ENCODE assay signal across 9 cellular contexts in genomic region chr21:33971492-33972013, GRCh38. TPM values are rescaled to one million over a fixed set of nuclear protein-coding genes. Genes with fewer than 3 reads are reported as not detected.
DNase-seq lines count a peak whose midpoint lies in the region; ATAC-seq, FAIRE-seq and TF ChIP-seq lines count a peak whose summit lies in the region.
"Had no signal": no experiment of that assay in that cellular context is flagged by ENCODE, and none has a peak within 500 bp of the region (broad histone marks: within the 10 kb centered on the region; RNA-seq: fewer than 3 reads in every experiment).

No MANE protein-coding gene starts in this region.

- no peaks in the 10 kb centered on the region for H3K79me2 ChIP-seq in HepG2 (ENCODE audit: insufficient read depth, low read length)

- in situ Hi-C loops in HepG2 (cut with HindIII; ENCODE audit: extremely low pct_ligation_motif_present, low pct_unique_long_range_greater_than_20kb), result no loop called here

- intact Hi-C loops in HepG2 (cut with micrococcal nuclease; ENCODE audit: unreplicated experiment), result no loop called here
- intact Hi-C loops in right lobe of liver (cut with DNase I), result no loop called here

- no peaks in the 10 kb centered on the region for H3K27me3 Mint-ChIP-seq in activated T-cell treated with anti-CD3 and anti-CD28 coated beads, Interleukin-2, amount 50 U/mL, for 24 hours

- no peaks in the 10 kb centered on the region for H4K20me1 ChIP-seq in HepG2 (ENCODE audit: insufficient read depth, low read length)

- H3K4me3 Mint-ChIP-seq in activated T-cell treated with anti-CD3 and anti-CD28 coated beads, Interleukin-2, amount 50 U/mL, for 24 hours, result no peak overlapping the region

- ATAC-seq in HepG2, result no peak
- no peak for ATAC-seq in right lobe of liver
- peak; percentile 33 for ATAC-seq in foreskin keratinocyte

- H3K9me3 ChIP-seq in HepG2 (ENCODE audit: low read length) (no peaks in the 10 kb centered on the region), right lobe of liver (no peaks in the 10 kb centered on the region)

- no peak for FAIRE-seq in HepG2 (lab: Jason Lieb, UNC)
- FAIRE-seq in urothelium cell line (lab: Jason Lieb, UNC), result peak; percentile 55

- no peak overlapping the region for H2AFZ ChIP-seq in HepG2 (ENCODE audit: low read length)

- TF ChIP-seq EP300 in HepG2 (IDR thresholded peaks at IDR 0.05; ENCODE audit: low read depth in 2 of 2, low read length in 2 of 2) (no peak), HepG2 (CRISPR knock-in tag; IDR thresholded peaks at IDR 0.05; ENCODE audit: borderline replicate concordance) (no peak)

- 11% methylated on average over 7 of the region's 7 CpGs for WGBS in HepG2 (ENCODE audit: low lambda C conversion rate)
- WGBS in right lobe of liver (ENCODE audit: insufficient coverage, low coverage, low lambda C conversion rate, missing lambda C conversion rate), result 78% methylated on average over 6 of the region's 7 CpGs

- H3K27me3 ChIP-seq in HepG2 (ENCODE audit: control insufficient read depth in 1 of 2, insufficient read depth in 2 of 2, low read length in 2 of 2) (no peaks in the 10 kb centered on the region), right lobe of liver (no peaks in the 10 kb centered on the region), foreskin keratinocyte (no peaks in the 10 kb centered on the region)

- peaks cover 31% of the 10 kb centered on the region for H3K36me3 Mint-ChIP-seq in activated T-cell treated with anti-CD3 and anti-CD28 coated beads, Interleukin-2, amount 50 U/mL, for 24 hours (ENCODE audit: low read depth)

- DNase-seq in HepG2 (ENCODE audit: low spot score), result peak; percentile 8
- DNase-seq in right lobe of liver, result no peak
- DNase-seq in SHP77 treated with DMSO at 0.1 percent for 48 hours (lab: John Stamatoyannopoulos, UW), result peak; percentile 39
- peak; percentile 74 to 90 for DNase-seq in foreskin keratinocyte
- DNase-seq in urothelium cell line (ENCODE audit: low spot score), result peak; percentile 54
- DNase-seq in stimulated activated CD4-positive, alpha-beta T cell treated with anti-CD3 and anti-CD28 coated beads, Interleukin-15, amount 100 ng/mL, for 24 hours, result no peak
- DNase-seq in activated T-cell treated with anti-CD3 and anti-CD28 coated beads, Interleukin-2, amount 50 U/mL, for 24 hours, result no peak
- no peak for DNase-seq in NAMALWA (ENCODE audit: low spot score)
- DNase-seq: NCI-H1436 had no signal

- no peak overlapping the region for H3K27ac Mint-ChIP-seq in activated T-cell treated with anti-CD3 and anti-CD28 coated beads, Interleukin-2, amount 50 U/mL, for 24 hours

- peaks cover 6% of the 10 kb centered on the region for H3K9me3 Mint-ChIP-seq in activated T-cell treated with anti-CD3 and anti-CD28 coated beads, Interleukin-2, amount 50 U/mL, for 24 hours

- H3K4me1 ChIP-seq in HepG2 (ENCODE audit: insufficient read depth, low read length) (peaks cover 73% of the 10 kb centered on the region), right lobe of liver (peaks cover 0 to 14% (median 2%) of the 10 kb centered on the region in 4 donors), foreskin keratinocyte (peaks cover 36% of the 10 kb centered on the region)

- peak overlapping the region; percentile 46 for H3K4me2 ChIP-seq in HepG2 (ENCODE audit: low read depth, low read length)

- TF ChIP-seq RAD21 in HepG2 (CRISPR knock-in tag; IDR thresholded peaks at IDR 0.05), result no peak

- peaks cover 61% of the 10 kb centered on the region for H3K4me1 Mint-ChIP-seq in activated T-cell treated with anti-CD3 and anti-CD28 coated beads, Interleukin-2, amount 50 U/mL, for 24 hours (ENCODE audit: low read depth)

- H3K9ac ChIP-seq in HepG2 (ENCODE audit: insufficient read depth, low read depth, low read length), result no peak overlapping the region

- H3K36me3 ChIP-seq in HepG2 (replicated peaks in 1 of 2; ENCODE audit: control insufficient read depth in 1 of 2, insufficient read depth in 2 of 2, low read length in 2 of 2) (no peaks in the 10 kb centered on the region), right lobe of liver (no peaks in the 10 kb centered on the region)

- no TSS peak for BruUV-seq in HepG2 (replicated peaks; lab: Mats Ljungman, UMichigan)

- H3K27ac ChIP-seq in HepG2 (ENCODE audit: extremely low read length, insufficient read depth, low read length) (no peak overlapping the region), right lobe of liver (no peak overlapping the region), foreskin keratinocyte (peak overlapping the region; percentile 66)

- TF ChIP-seq CTCF in HepG2 (CRISPR knock-in tag; IDR thresholded peaks at IDR 0.05), result no peak
- TF ChIP-seq CTCF in right lobe of liver (IDR thresholded peaks at IDR 0.05), result no peak
- TF ChIP-seq CTCF in foreskin keratinocyte (conservative IDR thresholded peaks at IDR 0.05), result no peak

- TF ChIP-seq POLR2A in HepG2 (IDR thresholded peaks at IDR 0.05; ENCODE audit: insufficient read depth in 1 of 2, low read depth in 2 of 2, low read length in 2 of 2) (no peak), right lobe of liver (IDR thresholded peaks at IDR 0.05) (no peak)

- POLR2A ChIA-PET in HepG2 (lab: Yijun Ruan, JAX), result no interaction called here

- H3K4me3 ChIP-seq in HepG2 (replicated peaks in 1 of 3; ENCODE audit: insufficient read depth in 1 of 3, low read depth in 2 of 3, low read length in 3 of 3) (no peak overlapping the region), right lobe of liver (no peak overlapping the region)

- CTCF ChIA-PET in HepG2 (lab: Yijun Ruan, JAX; ENCODE audit: low intra/inter-chr PET ratio, low total read pairs), result no interaction called here

TF ChIP-seq in HepG2, 621 proteins besides CTCF, POLR2A, EP300 and RAD21:
- no peak for TF ChIP-seq ZNF230 (CRISPR knock-in tag; IDR thresholded peaks at IDR 0.05)
- no peak for TF ChIP-seq SPEN (CRISPR knock-in tag; IDR thresholded peaks at IDR 0.05; ENCODE audit: low read depth)
- no peak for TF ChIP-seq JARID2 (CRISPR knock-in tag; IDR thresholded peaks at IDR 0.05; ENCODE audit: insufficient replicate concordance)
- TF ChIP-seq RARA (CRISPR knock-in tag; IDR thresholded peaks at IDR 0.05), result no peak
- no peak for TF ChIP-seq HINFP (CRISPR knock-in tag; IDR thresholded peaks at IDR 0.05; ENCODE audit: low read depth)
- TF ChIP-seq ZNF629 (CRISPR knock-in tag; conservative IDR thresholded peaks at IDR 0.05), result peak; percentile 44; the same call in 1 of the 2 replicates
- no peak for TF ChIP-seq RXRA (CRISPR knock-in tag; IDR thresholded peaks at IDR 0.05)
- TF ChIP-seq MIER2 (CRISPR knock-in tag; IDR thresholded peaks at IDR 0.05), result no peak
- TF ChIP-seq ZNF547 (CRISPR knock-in tag; IDR thresholded peaks at IDR 0.05), result no peak
- peak; percentile 96 for TF ChIP-seq TEAD3 (CRISPR knock-in tag; optimal IDR thresholded peaks at IDR 0.05; ENCODE audit: borderline replicate concordance)
- 0 out of 2 replicates have a peak, but pooled peaks have one; percentile 24 for TF ChIP-seq GATAD2A (CRISPR knock-in tag; IDR thresholded peaks at IDR 0.05)
- 0 out of 2 replicates have a peak, but pooled peaks have one; percentile 11 for TF ChIP-seq NR2F6 (IDR thresholded peaks at IDR 0.05)
- no peak for TF ChIP-seq NR2F6 (CRISPR knock-in tag; IDR thresholded peaks at IDR 0.05)
- no peak for TF ChIP-seq HOXA5 (CRISPR knock-in tag; IDR thresholded peaks at IDR 0.05)

RNA-seq across cellular contexts. Expression of gene ATP5PO, which starts 55.9 kb away (rescaled TPM):
- 256 and 343 TPM in 2 replicates for total RNA-seq in HepG2 (2016; rRNA removed; fragmentation: Illumina TruSeq; extraction: Trizol)
- total RNA-seq in HepG2 (2016; cell fraction: cytosol; rRNA removed; fragmentation: Illumina TruSeq; extraction: Trizol; ENCODE audit: low read depth), result 164 and 167 TPM in 2 replicates
- 249 and 372 TPM in 2 replicates for total RNA-seq in HepG2 (2016; cell fraction: insoluble cytoplasmic fraction; rRNA removed; fragmentation: Illumina TruSeq; extraction: Trizol)
- total RNA-seq in HepG2 (2016; cell fraction: membrane; rRNA removed; fragmentation: Illumina TruSeq; extraction: Trizol), result 151 and 155 TPM in 2 replicates
- 91.7 and 110 TPM in 2 replicates for total RNA-seq in HepG2 (2016; cell fraction: nucleus; rRNA removed; fragmentation: Illumina TruSeq; extraction: Trizol)
- polyA plus RNA-seq in HepG2 (2011; rRNA removed), result 210 and 297 TPM in 2 replicates
- polyA plus RNA-seq in HepG2 (2011; cell fraction: cytosol; rRNA removed), result 191 and 238 TPM in 2 replicates
- 57.6 and 58.8 TPM in 2 replicates for polyA plus RNA-seq in HepG2 (2011; cell fraction: nucleus; rRNA removed)
- 189 and 218 TPM in 2 replicates for polyA plus RNA-seq in HepG2 (2012)
- 156 and 166 TPM in 2 replicates for polyA plus RNA-seq in HepG2 (2016; cell fraction: cytosol; fragmentation: Illumina TruSeq; extraction: Trizol; ENCODE audit: low read depth)
- 387 and 430 TPM in 2 replicates for polyA plus RNA-seq in HepG2 (2016; cell fraction: insoluble cytoplasmic fraction; fragmentation: Illumina TruSeq; extraction: Trizol; ENCODE audit: low read depth)
- polyA plus RNA-seq in HepG2 (2016; cell fraction: membrane; fragmentation: Illumina TruSeq; extraction: Trizol; ENCODE audit: low read depth), result 145 and 159 TPM in 2 replicates
- polyA plus RNA-seq in HepG2 (2016; cell fraction: nucleus; fragmentation: Illumina TruSeq; extraction: Trizol; ENCODE audit: insufficient read depth, low read depth), result 154 and 160 TPM in 2 replicates
- 48.9 and 100 TPM in 2 replicates for polyA minus RNA-seq in HepG2 (2011; rRNA and poly(A)+ RNA removed; ENCODE audit: low replicate concordance)
- polyA minus RNA-seq in HepG2 (2011; cell fraction: cytosol; rRNA and poly(A)+ RNA removed), result 42.2 and 52.1 TPM in 2 replicates
- 34.6 and 39.2 TPM in 2 replicates for polyA minus RNA-seq in HepG2 (2011; cell fraction: nucleus; rRNA and poly(A)+ RNA removed)
- 100 to 1,000 TPM in 3 of 6 experiments, 10 to 100 TPM in 3; 87.3 to 191 (median 98.7) TPM for total RNA-seq in right lobe of liver
- total RNA-seq in foreskin keratinocyte, result 154 and 181 TPM in 2 replicates
- polyA plus RNA-seq in foreskin keratinocyte, result 271 and 310 TPM in 2 replicates

Comparison
In these comparisons a context has a peak if more than half of its experiments do, and no peak if none do; other contexts are left out.
1. DNase-seq: peak in HepG2 (single experiment), SHP77 treated with DMSO at 0.1 percent for 48 hours (single experiment), foreskin keratinocyte (2 of 2) and urothelium cell line (single experiment); none in right lobe of liver (0 of 3), stimulated activated CD4-positive, alpha-beta T cell treated with anti-CD3 and anti-CD28 coated beads, Interleukin-15, amount 100 ng/mL, for 24 hours (single experiment), activated T-cell treated with anti-CD3 and anti-CD28 coated beads, Interleukin-2, amount 50 U/mL, for 24 hours (single experiment) and NAMALWA (single experiment).